ENCODE assay signal across 24 cellular contexts in genomic region chr20:43452404-43453126, GRCh38. TPM values are rescaled to one million over a fixed set of nuclear protein-coding genes. Genes with fewer than 3 reads are reported as not detected.
DNase-seq lines count a peak whose midpoint lies in the region; ATAC-seq, FAIRE-seq and TF ChIP-seq lines count a peak whose summit lies in the region.
"Had no signal": no experiment of that assay in that cellular context is flagged by ENCODE, and none has a peak within 500 bp of the region (broad histone marks: within the 10 kb centered on the region; RNA-seq: fewer than 3 reads in every experiment).

No MANE protein-coding gene starts in this region.

- H3K27me3 ChIP-seq in GM23338 (ENCODE audit: insufficient read depth) = no peaks in the 10 kb centered on the region
- no peaks in the 10 kb centered on the region for H3K27me3 ChIP-seq in RWPE2 (ENCODE audit: insufficient read depth, poor library complexity, severe bottlenecking)
- H3K27me3 ChIP-seq in HepG2 (ENCODE audit: control insufficient read depth in 1 of 2, insufficient read depth in 2 of 2, low read length in 2 of 2) = peaks cover 0 to 2% of the 10 kb centered on the region in 2 experiments; a peak in 1 of 5 replicates
- H3K27me3 ChIP-seq: BE2C; BLaER1 treated with 17β-estradiol and CSF1 and Interleukin-3, amounts not matched to agents 10 nM and 100 nM had no signal

- H3K4me1 Mint-ChIP-seq in GM23338 = peaks cover 10% of the 10 kb centered on the region

- H3K36me3 Mint-ChIP-seq in GM23338 (ENCODE audit: low read depth) = no peaks in the 10 kb centered on the region; the same call in 2 of the 3 replicates
- H3K36me3 Mint-ChIP-seq: CD14-positive monocyte had no signal

- H3K36me3 ChIP-seq in GM23338 (ENCODE audit: insufficient read depth) (no peaks in the 10 kb centered on the region), RWPE2 (ENCODE audit: low read depth) (no peaks in the 10 kb centered on the region), HepG2 (replicated peaks in 1 of 2; ENCODE audit: control insufficient read depth in 1 of 2, insufficient read depth in 2 of 2, low read length in 2 of 2) (no peaks in the 10 kb centered on the region)
- H3K36me3 ChIP-seq: BE2C; BLaER1 treated with 17β-estradiol and CSF1 and Interleukin-3, amounts not matched to agents 10 nM and 100 nM; HAP-1 had no signal

- in situ Hi-C loops in HepG2 (cut with HindIII; ENCODE audit: extremely low pct_ligation_motif_present, low pct_unique_long_range_greater_than_20kb) = no loop called here

- H3K4me1 ChIP-seq in GM23338 (ENCODE audit: insufficient read depth) = no peaks in the 10 kb centered on the region
- H3K4me1 ChIP-seq in RWPE2 (ENCODE audit: insufficient read depth, poor library complexity, severe bottlenecking) = no peaks in the 10 kb centered on the region
- H3K4me1 ChIP-seq in HepG2 (ENCODE audit: insufficient read depth, low read length) = peaks cover 53% of the 10 kb centered on the region
- H3K4me1 ChIP-seq: BE2C, HAP-1 had no signal

- no peak for TF ChIP-seq RAD21 in HepG2 (CRISPR knock-in tag; IDR thresholded peaks at IDR 0.05)

- 46% methylated on average over 15 of the region's 15 CpGs for WGBS in HepG2 (ENCODE audit: low lambda C conversion rate)

- H3K27me3 Mint-ChIP-seq in GM23338 (ENCODE audit: insufficient read depth, low read depth, poor library complexity) = peaks cover 10% of the 10 kb centered on the region

- H2AFZ ChIP-seq in GM23338 = peak overlapping the region; percentile 74; the same call in 1 of the 2 replicates
- H2AFZ ChIP-seq in HepG2 (ENCODE audit: low read length) = no peak overlapping the region

- no peak overlapping the region for H3K4me2 ChIP-seq in GM23338
- H3K4me2 ChIP-seq in HepG2 (ENCODE audit: low read depth, low read length) = peak overlapping the region; percentile 15
- H3K4me2 ChIP-seq: A549 had no signal

- peaks cover 3% of the 10 kb centered on the region; the same call in 2 of the 3 replicates for H3K9me3 Mint-ChIP-seq in GM23338
- H3K9me3 Mint-ChIP-seq: CD4-positive, alpha-beta T cell; CD8-positive, alpha-beta memory T cell; HFFc6 had no signal

- no peak overlapping the region for H3K27ac ChIP-seq in GM23338 (ENCODE audit: low read depth)
- no peak overlapping the region for H3K27ac ChIP-seq in RWPE2 (ENCODE audit: poor library complexity, severe bottlenecking)
- no peak overlapping the region for H3K27ac ChIP-seq in HepG2 (ENCODE audit: extremely low read length, insufficient read depth, low read length)
- H3K27ac ChIP-seq: A549; BLaER1 treated with 17β-estradiol and CSF1 and Interleukin-3, amounts not matched to agents 10 nM and 100 nM had no signal

- POLR2A ChIA-PET in HepG2 (lab: Yijun Ruan, JAX) = interaction anchor here (2.0 kb wide), 1 partner anchor 62 kb away, joined by 4 read pairs; no protein-coding TSS in a partner anchor

- TF ChIP-seq EP300 in HepG2 (IDR thresholded peaks at IDR 0.05; ENCODE audit: low read depth in 2 of 2, low read length in 2 of 2) (no peak), HepG2 (CRISPR knock-in tag; IDR thresholded peaks at IDR 0.05; ENCODE audit: borderline replicate concordance) (no peak)

- H3K9me2 ChIP-seq in GM23338 (ENCODE audit: insufficient read depth) = peaks cover 7% of the 10 kb centered on the region; the same call in 1 of the 2 replicates

- no peak overlapping the region for H3K9ac ChIP-seq in HepG2 (ENCODE audit: insufficient read depth, low read depth, low read length)
- H3K9ac ChIP-seq: BLaER1 treated with 17β-estradiol and CSF1 and Interleukin-3, amounts not matched to agents 10 nM and 100 nM had no signal

- H4K20me1 ChIP-seq in GM23338 (replicated peaks; ENCODE audit: insufficient read depth) = no peaks in the 10 kb centered on the region
- no peaks in the 10 kb centered on the region for H4K20me1 ChIP-seq in HepG2 (ENCODE audit: insufficient read depth, low read length)
- H4K20me1 ChIP-seq: BLaER1 treated with 17β-estradiol and CSF1 and Interleukin-3, amounts not matched to agents 10 nM and 100 nM had no signal

- H3K4me3 ChIP-seq in GM23338 (no peak overlapping the region), RWPE2 (ENCODE audit: severe bottlenecking) (no peak overlapping the region), HepG2 (replicated peaks in 1 of 3; ENCODE audit: insufficient read depth in 1 of 3, low read depth in 2 of 3, low read length in 3 of 3) (no peak overlapping the region)
- H3K4me3 ChIP-seq: A549; BLaER1 treated with 17β-estradiol and CSF1 and Interleukin-3, amounts not matched to agents 10 nM and 100 nM; HAP-1 had no signal

- intact Hi-C loops in HepG2 (cut with micrococcal nuclease; ENCODE audit: unreplicated experiment) (no loop called here), sciatic nerve (cut with DNase I) (no loop called here)

- peak; percentile 49 for FAIRE-seq in HepG2 (lab: Jason Lieb, UNC)
- FAIRE-seq: A549, GM12891, GM18507 had no signal

- TF ChIP-seq POLR2A in HepG2 (IDR thresholded peaks at IDR 0.05; ENCODE audit: insufficient read depth in 1 of 2, low read depth in 2 of 2, low read length in 2 of 2) = no peak

- no peak overlapping the region for H3K4me3 Mint-ChIP-seq in GM23338
- H3K4me3 Mint-ChIP-seq: CD14-positive monocyte; CD4-positive, alpha-beta T cell; HFFc6 had no signal

- ATAC-seq in GM23338 (no peak), RWPE2 (ENCODE audit: low read depth) (no peak), HepG2 (no peak), sciatic nerve (no peak)
- ATAC-seq: A549 had no signal

- H3F3A ChIP-seq in GM23338 (replicated peaks; ENCODE audit: low read depth) = no peaks in the 10 kb centered on the region

- H3K79me2 ChIP-seq in GM23338 (replicated peaks; ENCODE audit: insufficient read depth) (no peaks in the 10 kb centered on the region), HepG2 (ENCODE audit: insufficient read depth, low read length) (no peaks in the 10 kb centered on the region)

- H3K27ac Mint-ChIP-seq in GM23338 = no peak overlapping the region
- H3K27ac Mint-ChIP-seq: CD4-positive, alpha-beta T cell; CD8-positive, alpha-beta memory T cell; HFFc6 had no signal

- H3K9me3 ChIP-seq in RWPE2 (ENCODE audit: severe bottlenecking) (no peaks in the 10 kb centered on the region), HepG2 (ENCODE audit: low read length) (no peaks in the 10 kb centered on the region)
- H3K9me3 ChIP-seq: A549, BE2C, HAP-1 had no signal

- TF ChIP-seq CTCF in GM23338 (conservative IDR thresholded peaks at IDR 0.05; ENCODE audit: low read depth in 2 of 2) (no peak), RWPE2 (IDR thresholded peaks at IDR 0.05; ENCODE audit: poor library complexity, severe bottlenecking) (no peak), HepG2 (CRISPR knock-in tag; IDR thresholded peaks at IDR 0.05) (no peak)

- DNase-seq in GM23338 (ENCODE audit: low spot score) = no peak
- DNase-seq in RWPE2 (ENCODE audit: low spot score) = peak; percentile 51
- no peak for DNase-seq in HepG2 (ENCODE audit: low spot score)
- DNase-seq in mesenteric fat pad (ENCODE audit: low spot score) = peak; percentile 64
- DNase-seq in central memory CD4-positive, alpha-beta T cell = no peak
- no peak for DNase-seq in NCI-H2227 (lab: John Stamatoyannopoulos, UW; ENCODE audit: unreplicated experiment)
- no peak for DNase-seq in sciatic nerve (ENCODE audit: low spot score)
- DNase-seq: 8988T; ACHN; AML-193; BE2C; Calu3; CD4-positive, alpha-beta T cell; CD8-positive, alpha-beta memory T cell; DMS53; DMS79 treated with DMSO at 0.1 percent for 48 hours; GF-D8; HFFc6 had no signal

- BruUV-seq in HepG2 (replicated peaks; lab: Mats Ljungman, UMichigan) = no TSS peak

- CTCF ChIA-PET in HepG2 (lab: Yijun Ruan, JAX; ENCODE audit: low intra/inter-chr PET ratio, low total read pairs) = interaction anchor here (0.7 kb wide), 1 partner anchor 147 kb away, joined by 3 read pairs; no protein-coding TSS in a partner anchor

RNA-seq across cellular contexts. Expression of gene SRSF6, which starts 5.1 kb away (rescaled TPM):
- 61.5 and 62.3 TPM in 2 replicates for total RNA-seq in GM23338 (2014; rRNA removed; shearing (Covaris generic))
- polyA plus RNA-seq in GM23338 (2016; fragmentation: Nextera tagmentation; extraction: Ambion mirVana) (49.4 and 60.1 TPM in 2 replicates), HepG2 (2011; rRNA removed) (151 and 156 TPM in 2 replicates)
- total RNA-seq in HepG2 (2016; rRNA removed; fragmentation: Illumina TruSeq; extraction: Trizol) (184 and 194 TPM in 2 replicates), mesenteric fat pad (99.8 TPM), sciatic nerve (129 TPM)
- total RNA-seq in HepG2 (2016; cell fraction: cytosol; rRNA removed; fragmentation: Illumina TruSeq; extraction: Trizol; ENCODE audit: low read depth) = 15.0 and 16.0 TPM in 2 replicates
- 174 and 198 TPM in 2 replicates for total RNA-seq in HepG2 (2016; cell fraction: insoluble cytoplasmic fraction; rRNA removed; fragmentation: Illumina TruSeq; extraction: Trizol)
- 47.5 and 54.5 TPM in 2 replicates for total RNA-seq in HepG2 (2016; cell fraction: membrane; rRNA removed; fragmentation: Illumina TruSeq; extraction: Trizol)
- 244 and 253 TPM in 2 replicates for total RNA-seq in HepG2 (2016; cell fraction: nucleus; rRNA removed; fragmentation: Illumina TruSeq; extraction: Trizol)
- 62.2 and 93.1 TPM in 2 replicates for polyA plus RNA-seq in HepG2 (2011; cell fraction: cytosol; rRNA removed)
- 386 and 421 TPM in 2 replicates for polyA plus RNA-seq in HepG2 (2011; cell fraction: nucleus; rRNA removed)
- polyA plus RNA-seq in HepG2 (2012) = 116 and 122 TPM in 2 replicates
- 13.9 and 17.6 TPM in 2 replicates for polyA plus RNA-seq in HepG2 (2016; cell fraction: cytosol; fragmentation: Illumina TruSeq; extraction: Trizol; ENCODE audit: low read depth)
- polyA plus RNA-seq in HepG2 (2016; cell fraction: insoluble cytoplasmic fraction; fragmentation: Illumina TruSeq; extraction: Trizol; ENCODE audit: low read depth) = 195 and 211 TPM in 2 replicates
- polyA plus RNA-seq in HepG2 (2016; cell fraction: membrane; fragmentation: Illumina TruSeq; extraction: Trizol; ENCODE audit: low read depth) = 30.9 and 36.1 TPM in 2 replicates
- 597 and 599 TPM in 2 replicates for polyA plus RNA-seq in HepG2 (2016; cell fraction: nucleus; fragmentation: Illumina TruSeq; extraction: Trizol; ENCODE audit: insufficient read depth, low read depth)
- 66.2 and 97.9 TPM in 2 replicates for polyA minus RNA-seq in HepG2 (2011; rRNA and poly(A)+ RNA removed; ENCODE audit: low replicate concordance)
- 39.1 and 45.4 TPM in 2 replicates for polyA minus RNA-seq in HepG2 (2011; cell fraction: cytosol; rRNA and poly(A)+ RNA removed)
- polyA minus RNA-seq in HepG2 (2011; cell fraction: nucleus; rRNA and poly(A)+ RNA removed) = 358 and 382 TPM in 2 replicates

RNA-seq across cellular contexts. Expression of gene L3MBTL1, which starts 54.9 kb away (rescaled TPM):
- 17.4 and 33.6 TPM in 2 replicates for total RNA-seq in GM23338 (2014; rRNA removed; shearing (Covaris generic))
- polyA plus RNA-seq in GM23338 (2016; fragmentation: Nextera tagmentation; extraction: Ambion mirVana) = 6.1 and 6.5 TPM in 2 replicates
- 2.4 and 9.0 TPM in 2 replicates for total RNA-seq in HepG2 (2016; rRNA removed; fragmentation: Illumina TruSeq; extraction: Trizol)
- total RNA-seq in HepG2 (2016; cell fraction: cytosol; rRNA removed; fragmentation: Illumina TruSeq; extraction: Trizol; ENCODE audit: low read depth) = 2.7 and 2.9 TPM in 2 replicates
- total RNA-seq in HepG2 (2016; cell fraction: insoluble cytoplasmic fraction; rRNA removed; fragmentation: Illumina TruSeq; extraction: Trizol) = 1.7 and 8.3 TPM in 2 replicates
- total RNA-seq in HepG2 (2016; cell fraction: membrane; rRNA removed; fragmentation: Illumina TruSeq; extraction: Trizol) = 1.8 and 3.0 TPM in 2 replicates
- 19.0 and 22.4 TPM in 2 replicates for total RNA-seq in HepG2 (2016; cell fraction: nucleus; rRNA removed; fragmentation: Illumina TruSeq; extraction: Trizol)
- 17.8 and 23.8 TPM in 2 replicates for polyA plus RNA-seq in HepG2 (2011; rRNA removed)
- polyA plus RNA-seq in HepG2 (2011; cell fraction: cytosol; rRNA removed) = 2.3 and 3.0 TPM in 2 replicates
- polyA plus RNA-seq in HepG2 (2011; cell fraction: nucleus; rRNA removed) = 165 and 173 TPM in 2 replicates
- polyA plus RNA-seq in HepG2 (2012) = 11.7 and 15.2 TPM in 2 replicates
- polyA plus RNA-seq in HepG2 (2016; cell fraction: cytosol; fragmentation: Illumina TruSeq; extraction: Trizol; ENCODE audit: low read depth) = 0.17 and 0.46 TPM in 2 replicates
- polyA plus RNA-seq in HepG2 (2016; cell fraction: insoluble cytoplasmic fraction; fragmentation: Illumina TruSeq; extraction: Trizol; ENCODE audit: low read depth) = 1.1 and 1.9 TPM in 2 replicates
- 0.76 and 0.97 TPM in 2 replicates for polyA plus RNA-seq in HepG2 (2016; cell fraction: membrane; fragmentation: Illumina TruSeq; extraction: Trizol; ENCODE audit: low read depth)
- polyA plus RNA-seq in HepG2 (2016; cell fraction: nucleus; fragmentation: Illumina TruSeq; extraction: Trizol; ENCODE audit: insufficient read depth, low read depth) = 27.6 and 31.6 TPM in 2 replicates
- 21.5 and 30.3 TPM in 2 replicates for polyA minus RNA-seq in HepG2 (2011; rRNA and poly(A)+ RNA removed; ENCODE audit: low replicate concordance)
- 2.5 TPM in 2 replicates for polyA minus RNA-seq in HepG2 (2011; cell fraction: cytosol; rRNA and poly(A)+ RNA removed)
- 70.9 and 90.3 TPM in 2 replicates for polyA minus RNA-seq in HepG2 (2011; cell fraction: nucleus; rRNA and poly(A)+ RNA removed)
- 8.4 TPM for total RNA-seq in mesenteric fat pad
- 23.0 TPM for total RNA-seq in sciatic nerve

Comparison
In these comparisons a context has a peak if more than half of its experiments do, and no peak if none do; other contexts are left out.
1. DNase-seq: peak in RWPE2 (single experiment) and mesenteric fat pad (single experiment); none in GM23338 (single experiment), HepG2 (single experiment), central memory CD4-positive, alpha-beta T cell (single experiment), NCI-H2227 (single experiment) and sciatic nerve (single experiment).